2 cellular contexts compared by ENCODE assay signal in the genomic region with DNA sequence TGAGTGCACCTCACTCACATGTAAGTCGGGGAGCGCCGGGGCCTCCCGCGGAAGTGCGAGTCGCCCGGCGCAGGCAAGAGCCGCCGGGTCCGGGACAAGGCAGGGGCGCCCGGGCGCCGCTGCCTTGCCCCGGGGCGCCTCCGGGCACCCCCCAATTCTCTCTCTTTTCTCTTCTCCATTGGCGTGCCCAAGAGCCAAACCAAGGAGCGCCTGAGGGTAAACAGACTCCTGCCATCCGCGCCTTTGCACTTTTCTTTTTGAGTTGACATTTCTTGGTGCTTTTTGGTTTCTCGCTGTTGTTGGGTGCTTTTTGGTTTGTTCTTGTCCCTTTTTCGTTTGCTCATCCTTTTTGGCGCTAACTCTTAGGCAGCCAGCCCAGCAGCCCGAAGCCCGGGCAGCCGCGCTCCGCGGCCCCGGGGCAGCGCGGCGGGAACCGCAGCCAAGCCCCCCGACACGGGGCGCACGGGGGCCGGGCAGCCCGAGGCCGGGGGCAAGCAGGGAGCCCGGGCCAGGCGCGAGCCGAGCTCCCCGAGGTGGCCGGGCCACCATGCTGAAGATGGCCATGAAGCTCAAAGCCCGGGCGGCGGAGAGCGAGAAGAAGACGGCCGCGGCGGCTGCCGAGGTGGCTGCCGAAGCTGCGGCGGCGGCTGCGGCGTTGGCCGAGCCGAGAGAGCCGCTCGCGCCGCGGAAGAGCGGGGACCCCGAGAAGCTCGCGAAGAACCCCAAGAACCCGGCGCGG.
TF ChIP-seq lines count a peak whose summit lies in the region.

No MANE protein-coding gene starts in this region.

TF ChIP-seq in IMR-90, 13 proteins besides CTCF, POLR2A, EP300 and RAD21:
- TF ChIP-seq, protein P1, sequence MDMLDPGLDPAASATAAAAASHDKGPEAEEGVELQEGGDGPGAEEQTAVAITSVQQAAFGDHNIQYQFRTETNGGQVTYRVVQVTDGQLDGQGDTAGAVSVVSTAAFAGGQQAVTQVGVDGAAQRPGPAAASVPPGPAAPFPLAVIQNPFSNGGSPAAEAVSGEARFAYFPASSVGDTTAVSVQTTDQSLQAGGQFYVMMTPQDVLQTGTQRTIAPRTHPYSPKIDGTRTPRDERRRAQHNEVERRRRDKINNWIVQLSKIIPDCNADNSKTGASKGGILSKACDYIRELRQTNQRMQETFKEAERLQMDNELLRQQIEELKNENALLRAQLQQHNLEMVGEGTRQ (IDR thresholded peaks at IDR 0.05; ENCODE audit: low read depth, low read length), result no peak
- TF ChIP-seq BHLHE40 (IDR thresholded peaks at IDR 0.05; ENCODE audit: low read depth, low read length), result no peak
- TF ChIP-seq MAZ (IDR thresholded peaks at IDR 0.05; ENCODE audit: borderline replicate concordance, low read depth, low read length), result no peak
- no peak for TF ChIP-seq SMC3 (IDR thresholded peaks at IDR 0.05; ENCODE audit: low read depth, low read length)

TF ChIP-seq in GM12878, 131 proteins besides CTCF, POLR2A, EP300 and RAD21:
- TF ChIP-seq ZSCAN29 (IDR thresholded peaks at IDR 0.05) (0 out of 2 replicates have a peak, but pooled peaks have one; percentile 1), RCOR1 (conservative IDR thresholded peaks at IDR 0.05; ENCODE audit: low read depth, low read length) (no peak), ZNF24 (IDR thresholded peaks at IDR 0.05) (no peak)
- TF ChIP-seq, protein P2, sequence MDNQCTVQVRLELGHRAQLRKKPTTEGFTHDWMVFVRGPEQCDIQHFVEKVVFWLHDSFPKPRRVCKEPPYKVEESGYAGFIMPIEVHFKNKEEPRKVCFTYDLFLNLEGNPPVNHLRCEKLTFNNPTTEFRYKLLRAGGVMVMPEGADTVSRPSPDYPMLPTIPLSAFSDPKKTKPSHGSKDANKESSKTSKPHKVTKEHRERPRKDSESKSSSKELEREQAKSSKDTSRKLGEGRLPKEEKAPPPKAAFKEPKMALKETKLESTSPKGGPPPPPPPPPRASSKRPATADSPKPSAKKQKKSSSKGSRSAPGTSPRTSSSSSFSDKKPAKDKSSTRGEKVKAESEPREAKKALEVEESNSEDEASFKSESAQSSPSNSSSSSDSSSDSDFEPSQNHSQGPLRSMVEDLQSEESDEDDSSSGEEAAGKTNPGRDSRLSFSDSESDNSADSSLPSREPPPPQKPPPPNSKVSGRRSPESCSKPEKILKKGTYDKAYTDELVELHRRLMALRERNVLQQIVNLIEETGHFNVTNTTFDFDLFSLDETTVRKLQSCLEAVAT (IDR thresholded peaks at IDR 0.05), result no peak
- TF ChIP-seq, protein P3, sequence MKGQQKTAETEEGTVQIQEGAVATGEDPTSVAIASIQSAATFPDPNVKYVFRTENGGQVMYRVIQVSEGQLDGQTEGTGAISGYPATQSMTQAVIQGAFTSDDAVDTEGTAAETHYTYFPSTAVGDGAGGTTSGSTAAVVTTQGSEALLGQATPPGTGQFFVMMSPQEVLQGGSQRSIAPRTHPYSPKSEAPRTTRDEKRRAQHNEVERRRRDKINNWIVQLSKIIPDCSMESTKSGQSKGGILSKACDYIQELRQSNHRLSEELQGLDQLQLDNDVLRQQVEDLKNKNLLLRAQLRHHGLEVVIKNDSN (IDR thresholded peaks at IDR 0.05; ENCODE audit: borderline replicate concordance, extremely low read length, insufficient read depth, low read depth, low read length), result no peak
- TF ChIP-seq, protein P4, sequence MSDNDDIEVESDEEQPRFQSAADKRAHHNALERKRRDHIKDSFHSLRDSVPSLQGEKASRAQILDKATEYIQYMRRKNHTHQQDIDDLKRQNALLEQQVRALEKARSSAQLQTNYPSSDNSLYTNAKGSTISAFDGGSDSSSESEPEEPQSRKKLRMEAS (IDR thresholded peaks at IDR 0.05; ENCODE audit: low read depth, low read length), result no peak
